Comparison of ENCODE assay signal across 8 cellular contexts in genomic region chr9:78601957-78602565, GRCh38.
DNase-seq lines count a peak whose midpoint lies in the region; ATAC-seq and TF ChIP-seq lines count a peak whose summit lies in the region.

No MANE protein-coding gene starts in this region.

- peak; percentile 88 for TF ChIP-seq CTCF in AG04450 (IDR thresholded peaks at IDR 0.05; ENCODE audit: low read depth, low read length)
- peak; percentile 81 for TF ChIP-seq CTCF in GM10248 (IDR thresholded peaks at IDR 0.05; ENCODE audit: control extremely low read depth, extremely low read depth, low read depth, missing control alignments)
- TF ChIP-seq CTCF in breast epithelium (IDR thresholded peaks at IDR 0.05), result peak; percentile 20 to 59 (median 45)
- TF ChIP-seq CTCF in lower lobe of right lung (IDR thresholded peaks at IDR 0.05), result peak; percentile 70

- ATAC-seq in HG03103 (IDR thresholded peaks at IDR 0.05; ENCODE audit: low read depth, unreplicated experiment) (peak; percentile 75), lower lobe of right lung (no peak), GM21737 (IDR thresholded peaks at IDR 0.05; ENCODE audit: unreplicated experiment) (no peak)
- no peak for ATAC-seq in effector memory CD8-positive, alpha-beta T cell (replicated peaks)

- H3K27ac Mint-ChIP-seq in effector memory CD8-positive, alpha-beta T cell, result no peak overlapping the region

- peaks cover 0 to 6% of the 10 kb centered on the region in 2 donors for H3K27me3 Mint-ChIP-seq in effector memory CD8-positive, alpha-beta T cell

- CTCF ChIA-PET in AG04450 (lab: Charles Lee), result interaction anchor here (0.7 to 2.2 kb wide), 12 partner anchors 10 to 758 kb away, joined by 3 to 12 read pairs (median 3); no protein-coding TSS in a partner anchor
- CTCF ChIA-PET in GM10248 (lab: Yijun Ruan, JAX), result interaction anchor here (0.6 to 1.2 kb wide), 4 partner anchors 9 to 804 kb away, joined by 3 to 8 read pairs (median 4); no protein-coding TSS in a partner anchor

- no peak for TF ChIP-seq POLR2A in breast epithelium (IDR thresholded peaks at IDR 0.05)

- H3K9me3 Mint-ChIP-seq in effector memory CD8-positive, alpha-beta T cell, result peaks cover 0 to 6% of the 10 kb centered on the region in 2 donors

- DNase-seq in AG04450 (ENCODE audit: low read depth, low spot score) (no peak), GM10248 (ENCODE audit: extremely low spot score) (no peak), NCI-H226 (peak; percentile 21), breast epithelium (ENCODE audit: low spot score in 2 of 2) (no peak), lower lobe of right lung (no peak)
- DNase-seq in effector memory CD8-positive, alpha-beta T cell, result no peak

- intact Hi-C loops in breast epithelium (cut with DNase I; ENCODE audit: low total_unique reads), result no loop called here
- intact Hi-C loops in lower lobe of right lung (cut with DNase I), result no loop called here

- no peaks in the 10 kb centered on the region for H3K36me3 ChIP-seq in breast epithelium
- no peaks in the 10 kb centered on the region for H3K36me3 ChIP-seq in lower lobe of right lung

- H3K4me1 Mint-ChIP-seq in effector memory CD8-positive, alpha-beta T cell (ENCODE audit: low read depth in 2 of 2), result no peaks in the 10 kb centered on the region

- POLR2A ChIA-PET in AG04450 (lab: Yijun Ruan, JAX) (interaction anchor here (0.6 kb wide), 1 partner anchor 50 kb away, joined by 3 read pairs; no protein-coding TSS in a partner anchor), GM10248 (lab: Yijun Ruan, JAX) (no interaction called here)

- H3K4me3 Mint-ChIP-seq in effector memory CD8-positive, alpha-beta T cell, result no peak overlapping the region

- H3K27ac ChIP-seq in AG04450 (ENCODE audit: low read depth, low read length) (no peak overlapping the region), breast epithelium (no peak overlapping the region), lower lobe of right lung (no peak overlapping the region)

- H3K36me3 Mint-ChIP-seq in effector memory CD8-positive, alpha-beta T cell (ENCODE audit: insufficient read depth), result no peaks in the 10 kb centered on the region

- H3K4me3 ChIP-seq in AG04450 (ENCODE audit: low read depth, low read length), result peak overlapping the region; percentile 26
- H3K4me3 ChIP-seq in breast epithelium, result no peak overlapping the region
- no peak overlapping the region for H3K4me3 ChIP-seq in lower lobe of right lung

- H3K4me1 ChIP-seq in breast epithelium (no peaks in the 10 kb centered on the region), lower lobe of right lung (no peaks in the 10 kb centered on the region)

- no peaks in the 10 kb centered on the region for H3K9me3 ChIP-seq in AG04450 (ENCODE audit: control insufficient read depth, insufficient read depth, low read length)
- no peaks in the 10 kb centered on the region for H3K9me3 ChIP-seq in breast epithelium
- H3K9me3 ChIP-seq in lower lobe of right lung, result no peaks in the 10 kb centered on the region

- no peaks in the 10 kb centered on the region for H3K27me3 ChIP-seq in AG04450 (ENCODE audit: control insufficient read depth, insufficient read depth, low read length)
- no peaks in the 10 kb centered on the region for H3K27me3 ChIP-seq in breast epithelium
- H3K27me3 ChIP-seq in lower lobe of right lung (ENCODE audit: low read depth), result peaks cover 5% of the 10 kb centered on the region
